9 cellular contexts compared by ENCODE assay signal in the genomic region with DNA sequence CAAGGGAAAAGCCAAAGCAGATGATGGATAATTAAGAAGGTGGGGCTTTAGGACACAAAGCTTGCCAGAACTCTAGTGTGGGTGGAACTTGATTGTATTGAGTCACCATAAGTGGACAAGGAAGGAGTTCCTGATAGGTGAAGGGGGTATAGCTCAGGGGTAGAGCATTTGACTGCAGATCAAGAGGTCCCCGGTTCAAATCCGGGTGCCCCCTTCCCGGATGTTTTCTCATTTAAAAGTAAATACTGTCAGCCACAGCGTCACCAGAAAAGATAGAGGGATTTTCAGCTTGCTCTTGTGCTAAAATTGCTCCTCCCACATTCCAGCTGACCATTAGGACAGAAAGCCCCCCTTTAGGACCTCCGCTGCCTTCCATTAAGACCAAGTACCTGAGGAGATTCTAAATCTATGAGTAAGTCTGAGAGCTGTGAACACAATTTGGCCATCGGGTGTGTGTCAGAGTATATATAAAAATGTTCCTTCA. TPM values are rescaled to one million over a fixed set of nuclear protein-coding genes. Genes with fewer than 3 reads are reported as not detected.
DNase-seq lines count a peak whose midpoint lies in the region; ATAC-seq lines count a peak whose summit lies in the region.
"Had no signal": no experiment of that assay in that cellular context is flagged by ENCODE, and none has a peak within 500 bp of the region (broad histone marks: within the 10 kb centered on the region; RNA-seq: fewer than 3 reads in every experiment).

No MANE protein-coding gene starts in this region.

- no peak overlapping the region for H3K23ac ChIP-seq in neuronal stem cell (ENCODE audit: low read depth, low read length, poor library complexity)

- H3K14ac ChIP-seq in neuronal stem cell (ENCODE audit: low read length): no peak overlapping the region

- H3K79me1 ChIP-seq in neuronal stem cell (ENCODE audit: low read depth, low read length): no peaks in the 10 kb centered on the region

- no peaks in the 10 kb centered on the region for H3K27me3 ChIP-seq in GM23248 (replicated peaks; ENCODE audit: insufficient read depth)
- H3K27me3 ChIP-seq in neuronal stem cell (ENCODE audit: control insufficient read depth in 3 of 3, insufficient read depth in 3 of 3, low read depth in 1 of 3, low read length in 3 of 3): no peaks in the 10 kb centered on the region

- no peak overlapping the region for H2BK15ac ChIP-seq in neuronal stem cell (ENCODE audit: low read length)

- no peak overlapping the region for H4K91ac ChIP-seq in neuronal stem cell (ENCODE audit: low read depth, low read length, poor library complexity)

- ATAC-seq in GM19023 (IDR thresholded peaks at IDR 0.05; ENCODE audit: unreplicated experiment): no peak

- H2BK120ac ChIP-seq in neuronal stem cell (ENCODE audit: low read depth, low read length): no peak overlapping the region

- H3K4ac ChIP-seq in neuronal stem cell (ENCODE audit: low read length): no peak overlapping the region

- H3K27me3 Mint-ChIP-seq in activated T-helper 2 cell treated with anti-CD3 and anti-CD28 coated beads, Interferon-gamma antibody, Interleukin-2, Interleukin-4, amounts not matched to agents 10 μg/mL and 5 μg/mL and 100 μg/mL, durations not matched to agents 14 hours and 24 hours and 36 hours (ENCODE audit: low read depth): no peaks in the 10 kb centered on the region

- no peak overlapping the region for H3K27ac Mint-ChIP-seq in activated T-helper 2 cell treated with anti-CD3 and anti-CD28 coated beads, Interferon-gamma antibody, Interleukin-2, Interleukin-4, amounts not matched to agents 10 μg/mL and 5 μg/mL and 100 μg/mL, durations not matched to agents 14 hours and 24 hours and 36 hours

- peak overlapping the region; percentile 7; the same call in 1 of the 2 replicates for H3K27ac ChIP-seq in GM23248
- H3K27ac ChIP-seq in neuronal stem cell (replicated peaks; ENCODE audit: low read length): no peak overlapping the region

- in situ Hi-C loops in GM23248 (cut with MboI): no loop called here

- H3K4me3 Mint-ChIP-seq in activated T-helper 2 cell treated with anti-CD3 and anti-CD28 coated beads, Interferon-gamma antibody, Interleukin-2, Interleukin-4, amounts not matched to agents 10 μg/mL and 5 μg/mL and 100 μg/mL, durations not matched to agents 14 hours and 24 hours and 36 hours (ENCODE audit: low read depth): no peak overlapping the region

- H3K79me2 ChIP-seq in GM23248 (ENCODE audit: insufficient read depth): no peaks in the 10 kb centered on the region

- H2BK12ac ChIP-seq in neuronal stem cell (ENCODE audit: low read length): no peak overlapping the region

- no peak overlapping the region for H3K4me2 ChIP-seq in GM23248 (ENCODE audit: unreplicated experiment)
- no peak overlapping the region for H3K4me2 ChIP-seq in neuronal stem cell (ENCODE audit: insufficient read depth, low read length, poor library complexity, severe bottlenecking)

- H3K4me1 Mint-ChIP-seq in activated T-helper 2 cell treated with anti-CD3 and anti-CD28 coated beads, Interferon-gamma antibody, Interleukin-2, Interleukin-4, amounts not matched to agents 10 μg/mL and 5 μg/mL and 100 μg/mL, durations not matched to agents 14 hours and 24 hours and 36 hours (ENCODE audit: low read depth): peaks cover 6% of the 10 kb centered on the region

- no peak overlapping the region for H4K8ac ChIP-seq in neuronal stem cell (ENCODE audit: low read depth, low read length)

- H3F3A ChIP-seq in GM23248 (ENCODE audit: insufficient read depth): peaks cover 45% of the 10 kb centered on the region

- H3K36me3 Mint-ChIP-seq in activated T-helper 2 cell treated with anti-CD3 and anti-CD28 coated beads, Interferon-gamma antibody, Interleukin-2, Interleukin-4, amounts not matched to agents 10 μg/mL and 5 μg/mL and 100 μg/mL, durations not matched to agents 14 hours and 24 hours and 36 hours (ENCODE audit: low read depth): peaks cover 28% of the 10 kb centered on the region

- H3K4me3 ChIP-seq in GM23248 (no peak overlapping the region), neuronal stem cell (ENCODE audit: low read length in 2 of 2) (no peak overlapping the region)

- H3K9ac ChIP-seq in GM23248: no peak overlapping the region
- no peak overlapping the region for H3K9ac ChIP-seq in neuronal stem cell (ENCODE audit: low read depth, low read length, poor library complexity)

- no peaks in the 10 kb centered on the region for H3K36me3 ChIP-seq in GM23248 (ENCODE audit: low read depth)
- peaks cover 1 to 13% of the 10 kb centered on the region in 2 donors for H3K36me3 ChIP-seq in neuronal stem cell (replicated peaks in 1 of 2; ENCODE audit: control insufficient read depth in 2 of 2, insufficient read depth in 2 of 2, low read length in 2 of 2)

- no peaks in the 10 kb centered on the region for H3K9me3 ChIP-seq in GM23248 (ENCODE audit: low read depth)
- no peaks in the 10 kb centered on the region for H3K9me3 ChIP-seq in neuronal stem cell (replicated peaks in 1 of 2; ENCODE audit: control insufficient read depth in 2 of 2, insufficient read depth in 1 of 2, low read depth in 1 of 2, low read length in 2 of 2)

- no peak overlapping the region for H2BK5ac ChIP-seq in neuronal stem cell (ENCODE audit: low read length)

- DNase-seq in GM23248 (peak; percentile 87), NCI-H146 (lab: John Stamatoyannopoulos, UW) (peak; percentile 57), astrocyte of the hippocampus (ENCODE audit: low read depth, low spot score) (peak; percentile 88), neuronal stem cell (ENCODE audit: low spot score) (peak; percentile 11), activated gamma-delta T cell (lab: John Stamatoyannopoulos, UW) (no peak)
- DNase-seq in activated T-helper 2 cell treated with anti-CD3 and anti-CD28 coated beads, Interferon-gamma antibody, Interleukin-2, Interleukin-4, amounts not matched to agents 10 μg/mL and 5 μg/mL and 100 μg/mL, durations not matched to agents 14 hours and 24 hours and 36 hours (ENCODE audit: low spot score): no peak
- DNase-seq: activated CD8-positive, alpha-beta memory T cell treated with anti-CD3 and anti-CD28 coated beads, Interleukin-2, amount 50 U/mL, for 4 hours; stimulated activated CD4-positive, alpha-beta T cell treated with anti-CD3 and anti-CD28 coated beads, Interleukin-2, amount 100 ng/mL, for 48 hours had no signal

- H2AFZ ChIP-seq in GM23248 (no peak overlapping the region), neuronal stem cell (ENCODE audit: low read length) (no peak overlapping the region)

- no peaks in the 10 kb centered on the region for H3K9me2 ChIP-seq in GM23248 (ENCODE audit: insufficient read depth)

- intact Hi-C loops in activated T-helper 2 cell treated with anti-CD3 and anti-CD28 coated beads, Interferon-gamma antibody, Interleukin-2, Interleukin-4, amounts not matched to agents 10 μg/mL and 5 μg/mL and 100 μg/mL, durations not matched to agents 14 hours and 24 hours and 36 hours (cut with micrococcal nuclease): no loop called here

- no peak overlapping the region for H3K18ac ChIP-seq in neuronal stem cell (ENCODE audit: low read length)

- 12 to 13% methylated on average over 6 of the region's 6 CpGs for WGBS in GM23248 (ENCODE audit: low coverage in 1 of 2, low lambda C conversion rate in 2 of 2, missing lambda C conversion rate in 2 of 2), 2 experiments
- WGBS in neuronal stem cell (ENCODE audit: extremely low coverage in 2 of 2, insufficient read length in 2 of 2, insufficient replicate concordance in 1 of 2), 2 donors: no CpG with 5 or more reads among the region's 6 CpGs

- H2AK5ac ChIP-seq in neuronal stem cell (ENCODE audit: low read depth, low read length): no peak overlapping the region

- no peaks in the 10 kb centered on the region for H4K20me1 ChIP-seq in GM23248 (ENCODE audit: insufficient read depth)

- H3K4me1 ChIP-seq in GM23248 (ENCODE audit: insufficient read depth): no peaks in the 10 kb centered on the region
- no peaks in the 10 kb centered on the region for H3K4me1 ChIP-seq in neuronal stem cell (ENCODE audit: control insufficient read depth in 2 of 2, insufficient read depth in 1 of 2, low read depth in 1 of 2, low read length in 2 of 2)

- H3K9me3 Mint-ChIP-seq in activated T-helper 2 cell treated with anti-CD3 and anti-CD28 coated beads, Interferon-gamma antibody, Interleukin-2, Interleukin-4, amounts not matched to agents 10 μg/mL and 5 μg/mL and 100 μg/mL, durations not matched to agents 14 hours and 24 hours and 36 hours: no peaks in the 10 kb centered on the region

RNA-seq across cellular contexts. Expression of a gene that starts 36.6 kb away (rescaled TPM):
- total RNA-seq in GM23248 (2014; rRNA removed; shearing (Covaris generic)): 20.4 and 21.9 TPM in 2 replicates
- polyA plus RNA-seq in GM23248 (2016; fragmentation: Nextera tagmentation; extraction: Ambion mirVana): 17.1 and 17.7 TPM in 2 replicates
- polyA plus RNA-seq in neuronal stem cell (2013, experiment 1 of 2): 9.9 TPM
- 9.8 TPM for polyA plus RNA-seq in neuronal stem cell (2013, experiment 2 of 2)
- total RNA-seq in activated T-helper 2 cell treated with anti-CD3 and anti-CD28 coated beads, Interferon-gamma antibody, Interleukin-2, Interleukin-4, amounts not matched to agents 10 μg/mL and 5 μg/mL and 100 μg/mL, durations not matched to agents 14 hours and 24 hours and 36 hours: 13.2 and 17.6 TPM in 2 replicates

Comparison
In these comparisons a context has a peak if more than half of its experiments do, and no peak if none do; other contexts are left out.
1. DNase-seq: peak in GM23248 (single experiment), NCI-H146 (single experiment), astrocyte of the hippocampus (single experiment) and neuronal stem cell (single experiment); none in activated gamma-delta T cell (single experiment) and activated T-helper 2 cell treated with anti-CD3 and anti-CD28 coated beads, Interferon-gamma antibody, Interleukin-2, Interleukin-4, amounts not matched to agents 10 μg/mL and 5 μg/mL and 100 μg/mL, durations not matched to agents 14 hours and 24 hours and 36 hours (single experiment).